ENCODE assay signal across 11 cellular contexts in the genomic region with DNA sequence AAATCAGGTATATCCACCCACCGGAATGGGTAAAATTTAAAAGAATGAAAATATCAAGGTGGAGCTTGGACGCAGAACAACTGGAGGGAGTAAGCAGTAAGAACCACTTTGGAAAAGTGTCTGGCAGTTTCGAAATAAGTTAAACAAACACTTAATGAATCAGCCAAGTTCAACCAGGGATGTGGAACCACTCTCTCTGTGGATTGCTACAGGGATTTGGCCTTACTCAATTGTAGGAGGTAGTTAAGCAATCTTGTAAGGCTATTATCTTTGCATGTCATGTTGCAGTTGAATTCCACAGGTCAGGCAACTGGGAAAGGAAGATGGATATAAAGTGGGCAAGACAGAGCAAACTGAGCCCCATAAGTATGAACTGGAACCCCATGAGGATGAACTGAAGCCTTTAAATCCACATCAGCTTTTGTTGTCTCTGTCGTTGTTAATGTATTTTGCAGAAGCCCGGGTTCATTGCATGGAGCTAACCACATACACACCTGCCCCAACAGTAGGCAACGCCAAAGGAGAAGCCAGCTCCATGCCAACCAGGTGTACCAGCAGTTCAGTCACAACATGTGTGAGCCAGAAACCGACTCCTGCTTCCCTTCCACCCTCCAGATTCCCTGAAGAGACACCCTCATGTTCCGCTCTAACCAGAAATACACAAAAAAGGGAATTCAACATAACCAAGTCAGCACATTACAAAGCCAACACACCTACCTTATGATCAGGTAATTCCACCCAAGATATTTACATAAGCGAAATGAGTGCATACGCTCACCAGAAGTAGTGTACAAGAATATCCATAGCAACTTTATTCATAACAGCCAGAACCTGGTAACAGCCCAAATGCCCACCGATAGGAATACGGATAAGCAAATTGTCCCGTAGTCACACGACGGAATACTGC. TPM values are rescaled to one million over a fixed set of nuclear protein-coding genes. Genes with fewer than 3 reads are reported as not detected.
DNase-seq lines count a peak whose midpoint lies in the region; ATAC-seq and TF ChIP-seq lines count a peak whose summit lies in the region.
"Had no signal": no experiment of that assay in that cellular context is flagged by ENCODE, and none has a peak within 500 bp of the region (broad histone marks: within the 10 kb centered on the region; RNA-seq: fewer than 3 reads in every experiment).

No MANE protein-coding gene starts in this region.

- H3K9me3 Mint-ChIP-seq in activated naive CD8-positive, alpha-beta T cell treated with anti-CD3 and anti-CD28 coated beads for 36 hours = no peaks in the 10 kb centered on the region
- H3K9me3 Mint-ChIP-seq: dendritic cell treated with granulocyte-macrophage colony-stimulating factor and Interleukin-4, amounts not matched to agents 40 ng/mL and 50 ng/mL, for 4 days had no signal

- H3K27me3 ChIP-seq in kidney epithelial cell (ENCODE audit: control insufficient read depth, insufficient read depth, low read length) = no peaks in the 10 kb centered on the region
- no peaks in the 10 kb centered on the region for H3K27me3 ChIP-seq in spleen (replicated peaks in 1 of 7)

- peaks cover 4% of the 10 kb centered on the region for H3K27me3 Mint-ChIP-seq in activated naive CD8-positive, alpha-beta T cell treated with anti-CD3 and anti-CD28 coated beads for 36 hours
- H3K27me3 Mint-ChIP-seq: dendritic cell treated with granulocyte-macrophage colony-stimulating factor and Interleukin-4, amounts not matched to agents 40 ng/mL and 50 ng/mL, for 4 days had no signal

- WGBS in spleen, 5 donors = 69 to 84% (median 70%) methylated on average over 15 of the region's 15 CpGs

- no peak overlapping the region for H3K27ac ChIP-seq in spleen

- intact Hi-C loops in Right ventricle myocardium superior (cut with DNase I) = no loop called here
- intact Hi-C loops in cardiac septum (cut with DNase I) = no loop called here
- intact Hi-C loops in spleen (cut with DNase I; ENCODE audit: low total_unique reads) = no loop called here

- no peak overlapping the region for H3K4me3 Mint-ChIP-seq in activated naive CD8-positive, alpha-beta T cell treated with anti-CD3 and anti-CD28 coated beads for 36 hours
- H3K4me3 Mint-ChIP-seq: dendritic cell treated with granulocyte-macrophage colony-stimulating factor and Interleukin-4, amounts not matched to agents 40 ng/mL and 50 ng/mL, for 4 days had no signal

- no peak overlapping the region for H3K27ac Mint-ChIP-seq in activated naive CD8-positive, alpha-beta T cell treated with anti-CD3 and anti-CD28 coated beads for 36 hours
- H3K27ac Mint-ChIP-seq: dendritic cell treated with granulocyte-macrophage colony-stimulating factor and Interleukin-4, amounts not matched to agents 40 ng/mL and 50 ng/mL, for 4 days had no signal

- H3K36me3 ChIP-seq in kidney epithelial cell (ENCODE audit: control insufficient read depth, insufficient read depth, low read length) (no peaks in the 10 kb centered on the region), spleen (no peaks in the 10 kb centered on the region)

- H3K36me3 Mint-ChIP-seq in activated naive CD8-positive, alpha-beta T cell treated with anti-CD3 and anti-CD28 coated beads for 36 hours = no peaks in the 10 kb centered on the region

- DNase-seq in Right ventricle myocardium superior = no peak
- no peak for DNase-seq in cardiac septum (ENCODE audit: low spot score)
- peak; percentile 53 for DNase-seq in amniotic stem cell (lab: John Stamatoyannopoulos, UW)
- DNase-seq in kidney epithelial cell (ENCODE audit: low read depth) = peak; percentile 80
- DNase-seq in stimulated activated CD4-positive, alpha-beta T cell treated with anti-CD3 and anti-CD28 coated beads, Interleukin-4, amount 100 ng/mL, for 1 hour = no peak
- no peak for DNase-seq in activated naive CD8-positive, alpha-beta T cell treated with anti-CD3 and anti-CD28 coated beads for 36 hours
- DNase-seq in spleen = no peak
- DNase-seq in stimulated activated CD4-positive, alpha-beta T cell treated with anti-CD3 and anti-CD28 coated beads, Interleukin-4, amount 100 ng/mL, for 24 hours = no peak
- DNase-seq: activated CD4-positive, alpha-beta T cell treated with anti-CD3 and anti-CD28 coated beads for 48 hours; NCI-H774 had no signal

- no peaks in the 10 kb centered on the region for H3K9me3 ChIP-seq in spleen

- ATAC-seq in Right ventricle myocardium superior (ENCODE audit: poor library complexity) = peak; percentile 76

- TF ChIP-seq POLR2A in spleen (IDR thresholded peaks at IDR 0.05) = no peak

- TF ChIP-seq CTCF in kidney epithelial cell (IDR thresholded peaks at IDR 0.05; ENCODE audit: insufficient read depth, low read length, poor library complexity, severe bottlenecking) (no peak), spleen (IDR thresholded peaks at IDR 0.05 in 8 of 11, conservative IDR thresholded peaks at IDR 0.05 in 3 of 11) (no peak)

- H3K4me3 ChIP-seq in kidney epithelial cell (ENCODE audit: low read depth, low read length) (no peak overlapping the region), spleen (no peak overlapping the region)

- H3K4me1 Mint-ChIP-seq in activated naive CD8-positive, alpha-beta T cell treated with anti-CD3 and anti-CD28 coated beads for 36 hours = peaks cover 13% of the 10 kb centered on the region

- H3K4me1 ChIP-seq in spleen = peaks cover 0 to 29% (median 0%) of the 10 kb centered on the region in 6 donors

RNA-seq across cellular contexts. Expression of a gene that starts 8.0 kb away (rescaled TPM):
- total RNA-seq in Right ventricle myocardium superior (20.0 TPM), cardiac septum (26.7 TPM), kidney epithelial cell (108 and 155 TPM in 2 replicates), spleen (10 to 100 TPM; 29.9 to 72.5 (median 41.7) TPM)
- total RNA-seq in activated naive CD8-positive, alpha-beta T cell treated with anti-CD3 and anti-CD28 coated beads for 36 hours = 100 to 1,000 TPM; 331 to 348 TPM
- 10 to 100 TPM; 15.2 to 29.1 (median 20.9) TPM for polyA plus RNA-seq in spleen

RNA-seq across cellular contexts. Expression of a gene that starts 25.4 kb away (rescaled TPM):
- total RNA-seq in Right ventricle myocardium superior (1.9 TPM), cardiac septum (0.73 TPM), kidney epithelial cell (0.48 and 0.67 TPM in 2 replicates), spleen (1 to 10 TPM in 1 of 7 donors, under 1 TPM in 6; 0.37 to 2.0 (median 0.49) TPM)
- total RNA-seq in activated naive CD8-positive, alpha-beta T cell treated with anti-CD3 and anti-CD28 coated beads for 36 hours = under 1 TPM; 0.43 to 0.44 TPM
- under 1 TPM; 0.15 to 0.73 (median 0.29) TPM for polyA plus RNA-seq in spleen

RNA-seq across cellular contexts. Expression of a gene that starts 44.4 kb away (rescaled TPM):
- total RNA-seq in Right ventricle myocardium superior (not detected), cardiac septum (not detected), kidney epithelial cell (0.33 TPM in 1 of 2 replicates, not detected in the other), spleen (10 to 100 TPM in 1 of 7 donors, 1 to 10 TPM in 5, not detected in 1; 1.4 to 10.5 (median 4.5) TPM)
- total RNA-seq in activated naive CD8-positive, alpha-beta T cell treated with anti-CD3 and anti-CD28 coated beads for 36 hours = 1 to 10 TPM in 1 of 2 experiments, under 1 TPM in 1; 0.54 to 2.1 TPM
- 1 to 10 TPM; 2.3 to 4.0 (median 2.5) TPM for polyA plus RNA-seq in spleen

RNA-seq across cellular contexts. Expression of a gene that starts 53.9 kb away (rescaled TPM):
- total RNA-seq in Right ventricle myocardium superior (not detected), cardiac septum (not detected), kidney epithelial cell (not detected in 2 replicates), spleen (1 to 10 TPM in 5 of 7 donors, under 1 TPM in 1, not detected in 1; 0.58 to 5.1 (median 2.7) TPM)
- total RNA-seq in activated naive CD8-positive, alpha-beta T cell treated with anti-CD3 and anti-CD28 coated beads for 36 hours = not detected
- polyA plus RNA-seq in spleen = under 1 TPM; 0.36 to 0.83 (median 0.43) TPM

Comparison
In these comparisons a context has a peak if more than half of its experiments do, and no peak if none do; other contexts are left out.
1. DNase-seq: peak in amniotic stem cell (single experiment) and kidney epithelial cell (single experiment); none in Right ventricle myocardium superior (single experiment), cardiac septum (single experiment), stimulated activated CD4-positive, alpha-beta T cell treated with anti-CD3 and anti-CD28 coated beads, Interleukin-4, amount 100 ng/mL, for 1 hour (single experiment), activated naive CD8-positive, alpha-beta T cell treated with anti-CD3 and anti-CD28 coated beads for 36 hours (single experiment), spleen (single experiment) and stimulated activated CD4-positive, alpha-beta T cell treated with anti-CD3 and anti-CD28 coated beads, Interleukin-4, amount 100 ng/mL, for 24 hours (single experiment).